In the genomic region with DNA sequence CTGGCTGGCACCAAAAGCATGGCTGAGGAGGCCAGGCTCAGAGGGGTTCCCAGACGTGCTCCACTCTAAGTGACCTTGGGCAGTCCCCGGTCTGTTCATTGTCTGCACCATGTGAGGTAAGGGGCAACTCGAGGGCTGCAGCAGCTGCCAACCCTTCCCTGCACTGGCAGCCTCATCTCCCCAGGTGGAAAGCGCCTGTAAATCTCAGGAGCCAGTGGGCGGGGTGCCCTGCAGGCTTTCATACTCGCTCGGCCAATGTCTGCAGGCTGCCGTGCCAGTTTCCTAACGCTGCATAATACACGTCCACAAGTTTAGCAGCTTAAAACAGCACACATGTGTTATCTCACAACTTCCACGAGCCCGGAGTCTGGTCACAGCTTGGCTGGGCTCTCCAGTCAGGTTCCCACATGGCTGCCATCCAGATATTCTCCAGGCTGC, we compare ENCODE assay signal across 19 cellular contexts. TPM values are rescaled to one million over a fixed set of nuclear protein-coding genes. Genes with fewer than 3 reads are reported as not detected.
DNase-seq lines count a peak whose midpoint lies in the region; ATAC-seq and TF ChIP-seq lines count a peak whose summit lies in the region.
"Had no signal": no experiment of that assay in that cellular context is flagged by ENCODE, and none has a peak within 500 bp of the region (broad histone marks: within the 10 kb centered on the region; RNA-seq: fewer than 3 reads in every experiment).

No MANE protein-coding gene starts in this region.

- CTCF ChIA-PET in SK-N-SH (lab: Yijun Ruan, JAX), result interaction anchor here (0.8 to 2.0 kb wide), 8 partner anchors 10 to 263 kb away, joined by 3 to 12 read pairs (median 3); no protein-coding TSS in a partner anchor

- no peaks in the 10 kb centered on the region for H3K9me2 ChIP-seq in SK-N-SH

- H3K4me1 ChIP-seq in SK-N-SH (ENCODE audit: control insufficient read depth in 1 of 2, insufficient read depth in 2 of 2, low read depth in 1 of 2, low read length in 1 of 2) (peaks cover 0 to 54% of the 10 kb centered on the region in 2 experiments; a peak in 1 of 4 replicates), RWPE2 (ENCODE audit: insufficient read depth, poor library complexity, severe bottlenecking) (no peaks in the 10 kb centered on the region), left ventricle myocardium inferior (peaks cover 12% of the 10 kb centered on the region), spleen (peaks cover 0 to 20% (median 0%) of the 10 kb centered on the region in 6 donors)

- TF ChIP-seq EP300 in SK-N-SH (IDR thresholded peaks at IDR 0.05; ENCODE audit: borderline replicate concordance in 1 of 2, low read depth in 1 of 2, low read length in 1 of 2), result peak in 1 of 2 experiments; percentile 54; a peak in 1 of 4 replicates

- H3K36me3 ChIP-seq in SK-N-SH (replicated peaks in 1 of 2; ENCODE audit: control insufficient read depth in 1 of 2, insufficient read depth in 2 of 2, low read length in 1 of 2) (no peaks in the 10 kb centered on the region), RWPE2 (ENCODE audit: low read depth) (no peaks in the 10 kb centered on the region), left ventricle myocardium inferior (no peaks in the 10 kb centered on the region), spleen (no peaks in the 10 kb centered on the region)

- H3F3A ChIP-seq in SK-N-SH (replicated peaks; ENCODE audit: insufficient read depth), result no peaks in the 10 kb centered on the region

- no peak overlapping the region for H2AFZ ChIP-seq in SK-N-SH (ENCODE audit: low read depth)

- intact Hi-C loops in left ventricle myocardium inferior (cut with micrococcal nuclease), result no loop called here
- intact Hi-C loops in spleen (cut with DNase I; ENCODE audit: low total_unique reads), result no loop called here

- no peaks in the 10 kb centered on the region for H4K20me1 ChIP-seq in SK-N-SH (ENCODE audit: insufficient read depth)

- POLR2A ChIA-PET in SK-N-SH (lab: Yijun Ruan, JAX), result interaction anchor here (0.7 to 1.7 kb wide), 8 partner anchors 14 to 263 kb away, joined by 3 to 15 read pairs (median 4); no protein-coding TSS in a partner anchor

- TF ChIP-seq CTCF in SK-N-SH (IDR thresholded peaks at IDR 0.05) (no peak), RWPE2 (IDR thresholded peaks at IDR 0.05; ENCODE audit: poor library complexity, severe bottlenecking) (no peak), left ventricle myocardium inferior (IDR thresholded peaks at IDR 0.05; ENCODE audit: borderline replicate concordance) (no peak), spleen (IDR thresholded peaks at IDR 0.05 in 8 of 11, conservative IDR thresholded peaks at IDR 0.05 in 3 of 11) (no peak)

- H3K4me3 ChIP-seq in SK-N-SH (ENCODE audit: low read depth in 2 of 2, low read length in 1 of 2) (no peak overlapping the region), RWPE2 (ENCODE audit: severe bottlenecking) (no peak overlapping the region), left ventricle myocardium inferior (no peak overlapping the region), spleen (no peak overlapping the region)
- H3K4me3 ChIP-seq: SK-N-MC had no signal

- no peak overlapping the region for H3K9ac ChIP-seq in SK-N-SH

- ATAC-seq in SK-N-SH treated with all-trans-retinoic acid at 6 μM for 48 hours (no peak), RWPE2 (ENCODE audit: low read depth) (peak; percentile 46; the same call in 2 of the 3 replicates), HG02981 (IDR thresholded peaks at IDR 0.05; ENCODE audit: unreplicated experiment) (no peak)

- no peaks in the 10 kb centered on the region for H3K27me3 ChIP-seq in SK-N-SH (ENCODE audit: insufficient read depth)
- H3K27me3 ChIP-seq in RWPE2 (ENCODE audit: insufficient read depth, poor library complexity, severe bottlenecking), result no peaks in the 10 kb centered on the region
- no peaks in the 10 kb centered on the region for H3K27me3 ChIP-seq in left ventricle myocardium inferior (ENCODE audit: low read depth)
- peaks cover 0 to 9% (median 0%) of the 10 kb centered on the region in 7 donors for H3K27me3 ChIP-seq in spleen (replicated peaks in 1 of 7)

- DNase-seq in SK-N-SH, result peak; percentile 50
- DNase-seq in RWPE2 (ENCODE audit: low spot score), result no peak
- DNase-seq in left ventricle myocardium inferior, result peak; percentile 66
- DNase-seq in spleen, result peak; percentile 54
- no peak for DNase-seq in T1000 (lab: John Stamatoyannopoulos, UW)
- no peak for DNase-seq in NCI-H2196 (lab: John Stamatoyannopoulos, UW; ENCODE audit: unreplicated experiment)
- DNase-seq: cortex of kidney; NCI-H187; NCI-H82; stimulated activated CD4-positive, alpha-beta T cell treated with anti-CD3 and anti-CD28 coated beads, Interleukin-12 subunit alpha, Interleukin-12 subunit beta, amount 100 ng/mL, for 4 hours had no signal

- H3K9me3 ChIP-seq in SK-N-SH, result no peaks in the 10 kb centered on the region
- no peaks in the 10 kb centered on the region for H3K9me3 ChIP-seq in RWPE2 (ENCODE audit: severe bottlenecking)
- H3K9me3 ChIP-seq in left ventricle myocardium inferior (replicated peaks), result no peaks in the 10 kb centered on the region
- no peaks in the 10 kb centered on the region for H3K9me3 ChIP-seq in spleen

- no peak for TF ChIP-seq POLR2A in spleen (IDR thresholded peaks at IDR 0.05)

- no peak overlapping the region for H3K4me2 ChIP-seq in SK-N-SH

- WGBS in SK-N-SH (ENCODE audit: low lambda C conversion rate), result 28% methylated on average over 6 of the region's 12 CpGs
- WGBS in spleen, 5 donors, result 71 to 81% (median 79%) methylated on average over 9 to 12 of the region's 12 CpGs

- TF ChIP-seq RAD21 in SK-N-SH (IDR thresholded peaks at IDR 0.05; ENCODE audit: low read length), result no peak

- no peaks in the 10 kb centered on the region for H3K79me2 ChIP-seq in SK-N-SH (ENCODE audit: insufficient read depth)

- H3K27ac ChIP-seq in SK-N-SH (ENCODE audit: low read depth in 2 of 2, low read length in 1 of 2) (peak overlapping the region in 1 of 2 experiments; percentile 92; a peak in 2 of 4 replicates), RWPE2 (ENCODE audit: poor library complexity, severe bottlenecking) (no peak overlapping the region), left ventricle myocardium inferior (replicated peaks) (peak overlapping the region; percentile 55), spleen (no peak overlapping the region)
- H3K27ac ChIP-seq: SK-N-MC had no signal

TF ChIP-seq in SK-N-SH, 30 proteins besides CTCF, POLR2A, EP300 and RAD21:
- peak; percentile 44; the same call in 1 of the 2 replicates for TF ChIP-seq MXI1 (IDR thresholded peaks at IDR 0.05; ENCODE audit: low read depth, low read length)
- TF ChIP-seq CHD2 (IDR thresholded peaks at IDR 0.05; ENCODE audit: low read length, partially characterized antibody), result peak; percentile 15
- TF ChIP-seq FOXM1 (IDR thresholded peaks at IDR 0.05; ENCODE audit: low read depth), result no peak
- TF ChIP-seq GABPA (IDR thresholded peaks at IDR 0.05; ENCODE audit: low read depth), result no peak
- TF ChIP-seq, protein P1, sequence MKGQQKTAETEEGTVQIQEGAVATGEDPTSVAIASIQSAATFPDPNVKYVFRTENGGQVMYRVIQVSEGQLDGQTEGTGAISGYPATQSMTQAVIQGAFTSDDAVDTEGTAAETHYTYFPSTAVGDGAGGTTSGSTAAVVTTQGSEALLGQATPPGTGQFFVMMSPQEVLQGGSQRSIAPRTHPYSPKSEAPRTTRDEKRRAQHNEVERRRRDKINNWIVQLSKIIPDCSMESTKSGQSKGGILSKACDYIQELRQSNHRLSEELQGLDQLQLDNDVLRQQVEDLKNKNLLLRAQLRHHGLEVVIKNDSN (IDR thresholded peaks at IDR 0.05; ENCODE audit: borderline replicate concordance, low read depth), result no peak
- peak; percentile 9; the same call in 1 of the 2 replicates for TF ChIP-seq GATA2 (CRISPR knock-in tag; IDR thresholded peaks at IDR 0.05)
- TF ChIP-seq FOXJ3 (CRISPR knock-in tag; IDR thresholded peaks at IDR 0.05), result 0 out of 2 replicates have a peak, but pooled peaks have one; percentile 26

TF ChIP-seq in SK-N-SH treated with all-trans-retinoic acid at 6 μM for 48 hours, 23 proteins besides CTCF, POLR2A, EP300 and RAD21:
- no peak for TF ChIP-seq SNAI2 (CRISPR knock-in tag; IDR thresholded peaks at IDR 0.05)
- TF ChIP-seq PPARA (CRISPR knock-in tag; IDR thresholded peaks at IDR 0.05; ENCODE audit: borderline replicate concordance), result no peak
- TF ChIP-seq, protein P2, sequence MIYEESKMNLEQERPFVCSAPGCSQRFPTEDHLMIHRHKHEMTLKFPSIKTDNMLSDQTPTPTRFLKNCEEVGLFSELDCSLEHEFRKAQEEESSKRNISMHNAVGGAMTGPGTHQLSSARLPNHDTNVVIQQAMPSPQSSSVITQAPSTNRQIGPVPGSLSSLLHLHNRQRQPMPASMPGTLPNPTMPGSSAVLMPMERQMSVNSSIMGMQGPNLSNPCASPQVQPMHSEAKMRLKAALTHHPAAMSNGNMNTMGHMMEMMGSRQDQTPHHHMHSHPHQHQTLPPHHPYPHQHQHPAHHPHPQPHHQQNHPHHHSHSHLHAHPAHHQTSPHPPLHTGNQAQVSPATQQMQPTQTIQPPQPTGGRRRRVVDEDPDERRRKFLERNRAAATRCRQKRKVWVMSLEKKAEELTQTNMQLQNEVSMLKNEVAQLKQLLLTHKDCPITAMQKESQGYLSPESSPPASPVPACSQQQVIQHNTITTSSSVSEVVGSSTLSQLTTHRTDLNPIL (CRISPR knock-in tag; IDR thresholded peaks at IDR 0.05; ENCODE audit: low read depth), result no peak
- no peak for TF ChIP-seq OSR1 (CRISPR knock-in tag; IDR thresholded peaks at IDR 0.05)
- no peak for TF ChIP-seq ARNTL (CRISPR knock-in tag; IDR thresholded peaks at IDR 0.05; ENCODE audit: borderline replicate concordance, low read depth)
- no peak for TF ChIP-seq ISL1 (CRISPR knock-in tag; IDR thresholded peaks at IDR 0.05)
- no peak for TF ChIP-seq GLIS3 (CRISPR knock-in tag; IDR thresholded peaks at IDR 0.05)
- TF ChIP-seq RARB (CRISPR knock-in tag; IDR thresholded peaks at IDR 0.05), result no peak
- no peak for TF ChIP-seq ZNF8 (CRISPR knock-in tag; IDR thresholded peaks at IDR 0.05)
- no peak for TF ChIP-seq TOX (CRISPR knock-in tag; IDR thresholded peaks at IDR 0.05; ENCODE audit: borderline replicate concordance)
- no peak for TF ChIP-seq BACH2 (CRISPR knock-in tag; IDR thresholded peaks at IDR 0.05; ENCODE audit: borderline replicate concordance)
- TF ChIP-seq ZFP3 (CRISPR knock-in tag; IDR thresholded peaks at IDR 0.05), result no peak

RNA-seq across cellular contexts. Expression of a gene that starts 12.6 kb away (rescaled TPM):
- polyA plus RNA-seq in SK-N-SH (2012; rRNA removed), result 0.02 TPM in 1 of 2 replicates, not detected in the other
- 0.04 TPM in 1 of 2 replicates, not detected in the other for polyA plus RNA-seq in SK-N-SH (2012; cell fraction: cytosol; rRNA removed)
- polyA plus RNA-seq in SK-N-SH (2012; cell fraction: nucleus; rRNA removed), result not detected in 2 replicates
- total RNA-seq in left ventricle myocardium inferior, result 0.22 TPM
- under 1 TPM in 4 of 7 donors, not detected in 3; 0.19 to 0.30 (median 0.21) TPM for total RNA-seq in spleen
- polyA plus RNA-seq in spleen, result under 1 TPM; 0.02 to 0.35 (median 0.12) TPM
- total RNA-seq: G401, myocyte, renal cortical epithelial cell had no signal
- polyA plus RNA-seq: BJ had no signal

RNA-seq across cellular contexts. Expression of a gene that starts 34.9 kb away (rescaled TPM):
- polyA plus RNA-seq in SK-N-SH (2012; rRNA removed) (not detected in 2 replicates), spleen (not detected)
- polyA plus RNA-seq in SK-N-SH (2012; cell fraction: cytosol; rRNA removed), result not detected in 2 replicates
- not detected in 2 replicates for polyA plus RNA-seq in SK-N-SH (2012; cell fraction: nucleus; rRNA removed)
- total RNA-seq in left ventricle myocardium inferior (not detected), spleen (not detected)
- total RNA-seq: G401, lung microvascular endothelial cell, myocyte, renal cortical epithelial cell, ureter had no signal
- polyA plus RNA-seq: BJ had no signal

Comparison
In these comparisons a context has a peak if more than half of its experiments do, and no peak if none do; other contexts are left out.
1. DNase-seq: peak in SK-N-SH (single experiment), left ventricle myocardium inferior (single experiment) and spleen (single experiment); none in RWPE2 (single experiment), T1000 (single experiment) and NCI-H2196 (single experiment).